Comparison of ENCODE assay signal across 1 cellular context in genomic region chr22:41367039-41367679, GRCh38.
TF ChIP-seq lines count a peak whose summit lies in the region.

No MANE protein-coding gene starts in this region.

TF ChIP-seq in H1, 55 proteins besides CTCF, POLR2A, EP300 and RAD21:
- TF ChIP-seq CHD7 (IDR thresholded peaks at IDR 0.05; ENCODE audit: insufficient replicate concordance, low read length) (no peak), CEBPB (IDR thresholded peaks at IDR 0.05; ENCODE audit: low read depth, low read length) (no peak), E2F6 (IDR thresholded peaks at IDR 0.05) (peak; percentile 71), MAX (IDR thresholded peaks at IDR 0.05) (peak; percentile 55)
TF ChIP-seq in H1: peak in this region for 2.
